Comparison of ENCODE assay signal across 8 cellular contexts in genomic region chr2:222561817-222562424, GRCh38.
A peak's percentile ranks its signal among the peaks of the same experiment; 100 is the strongest.
DNase-seq lines count a peak whose midpoint lies in the region; ATAC-seq and TF ChIP-seq lines count a peak whose summit lies in the region.

No MANE protein-coding gene starts in this region.

- peak; percentile 87 for ATAC-seq in HG03135 (IDR thresholded peaks at IDR 0.05; ENCODE audit: unreplicated experiment)

- H3K9me3 Mint-ChIP-seq in progenitor cell of endocrine pancreas (ENCODE audit: low read depth) = no peaks in the 10 kb centered on the region

- no peaks in the 10 kb centered on the region for H3K4me1 Mint-ChIP-seq in progenitor cell of endocrine pancreas (ENCODE audit: low read depth)

- no peak overlapping the region for H3K27ac Mint-ChIP-seq in progenitor cell of endocrine pancreas

- H3K27me3 Mint-ChIP-seq in progenitor cell of endocrine pancreas = peaks cover 16% of the 10 kb centered on the region

- TF ChIP-seq CTCF in progenitor cell of endocrine pancreas (IDR thresholded peaks at IDR 0.05; ENCODE audit: unreplicated experiment) = peak; percentile 74

- peak; percentile 66 for DNase-seq in DMS53 (lab: John Stamatoyannopoulos, UW)
- DNase-seq in GM19240 (ENCODE audit: insufficient read length, low spot score) = peak; percentile 62
- DNase-seq in NCI-H2227 (lab: John Stamatoyannopoulos, UW; ENCODE audit: unreplicated experiment) = peak; percentile 82
- peak; percentile 8 for DNase-seq in activated CD4-positive, alpha-beta T cell treated with anti-CD3 and anti-CD28 coated beads, Interleukin-2, amount 50 U/mL, for 1 hour
- peak; percentile 70 for DNase-seq in foreskin melanocyte
- DNase-seq in progenitor cell of endocrine pancreas (ENCODE audit: low spot score, unreplicated experiment) = peak; percentile 41
- no peak for DNase-seq in KG1 (lab: John Stamatoyannopoulos, UW)

- H3K4me3 Mint-ChIP-seq in progenitor cell of endocrine pancreas (ENCODE audit: low read depth) = no peak overlapping the region

- peaks cover 13% of the 10 kb centered on the region for H3K36me3 Mint-ChIP-seq in progenitor cell of endocrine pancreas (ENCODE audit: insufficient read depth)
